Comparison of ENCODE assay signal across 8 cellular contexts in genomic region chr15:99251436-99251821, GRCh38. TPM values are rescaled to one million over a fixed set of nuclear protein-coding genes. Genes with fewer than 3 reads are reported as not detected.
DNase-seq lines count a peak whose midpoint lies in the region; ATAC-seq, FAIRE-seq and TF ChIP-seq lines count a peak whose summit lies in the region.

TSS of gene LRRC28 (plus strand) at chr15:99251481. CDS start at chr15:99255958, 4,477 bp downstream.

- H3K9me3 ChIP-seq in HUES64 (ENCODE audit: insufficient read depth, low read depth, low read length) (no peaks in the 10 kb centered on the region), subcutaneous abdominal adipose tissue (ENCODE audit: control insufficient read depth in 5 of 5, low read length in 5 of 5) (no peaks in the 10 kb centered on the region)

- peak within 1 kb of the TSS; percentile 81 for H3K27ac ChIP-seq in HUES64 (ENCODE audit: low read depth, low read length)
- H3K27ac ChIP-seq in subcutaneous abdominal adipose tissue (ENCODE audit: low read depth, low read length), result peak within 1 kb of the TSS; percentile 93

- H3K4me3 ChIP-seq in HUES64 (ENCODE audit: low read length), result peak within 1 kb of the TSS; percentile 95
- peak within 1 kb of the TSS; percentile 86 to 96 (median 88) for H3K4me3 ChIP-seq in subcutaneous abdominal adipose tissue (ENCODE audit: low read depth in 1 of 5, low read length in 5 of 5)

- H3K4me1 ChIP-seq in HUES64 (ENCODE audit: insufficient read depth, low read length), result peaks cover 8% of the 10 kb centered on the region; the same call in 1 of the 2 replicates
- peaks cover 8 to 35% (median 32%) of the 10 kb centered on the region in 5 donors for H3K4me1 ChIP-seq in subcutaneous abdominal adipose tissue (ENCODE audit: control insufficient read depth in 5 of 5, insufficient read depth in 5 of 5, low read length in 5 of 5)

- peaks cover 40% of the 10 kb centered on the region for H3K4me1 Mint-ChIP-seq in brain

- H3K4me3 Mint-ChIP-seq in brain, result no peak within 1 kb of the TSS

- no peaks in the 10 kb centered on the region for H3K36me3 ChIP-seq in HUES64 (ENCODE audit: insufficient read depth, low read length)
- H3K36me3 ChIP-seq in subcutaneous abdominal adipose tissue (ENCODE audit: control insufficient read depth in 5 of 5, insufficient read depth in 5 of 5, low read length in 5 of 5), result peaks cover 0 to 6% (median 3%) of the 10 kb centered on the region in 5 donors

- under 1% methylated on average over 41 of the region's 41 CpGs for WGBS in HUES64

- peak within 1 kb of the TSS in 4 of 5 experiments; percentile 78 to 98 (median 96) for H3K27ac Mint-ChIP-seq in brain

- peaks cover 9% of the 10 kb centered on the region for H3K36me3 Mint-ChIP-seq in brain

- peaks cover 5% of the 10 kb centered on the region for H3K27me3 Mint-ChIP-seq in brain

- DNase-seq in GM18507 (ENCODE audit: extremely low spot score, insufficient read length, low read depth) (no peak), kidney glomerular epithelial cell (lab: John Stamatoyannopoulos, UW) (peak; percentile 62), GM20000 (ENCODE audit: low spot score) (no peak)

- ATAC-seq in GM18498 (IDR thresholded peaks at IDR 0.05; ENCODE audit: unreplicated experiment), result no peak
- ATAC-seq in HG03342 (IDR thresholded peaks at IDR 0.05; ENCODE audit: unreplicated experiment), result no peak

- peaks cover 10% of the 10 kb centered on the region; the same call in 1 of the 2 replicates for H3K27me3 ChIP-seq in HUES64 (ENCODE audit: insufficient read depth, low read length)
- H3K27me3 ChIP-seq in subcutaneous abdominal adipose tissue (ENCODE audit: control insufficient read depth in 5 of 5, insufficient read depth in 4 of 5, low read length in 5 of 5), result no peaks in the 10 kb centered on the region

- H3K9ac ChIP-seq in HUES64 (ENCODE audit: low read depth, low read length) (peak within 1 kb of the TSS; percentile 85), subcutaneous abdominal adipose tissue (ENCODE audit: low read length in 5 of 5) (peak within 1 kb of the TSS; percentile 16 to 96 (median 92))

- TF ChIP-seq CTCF in brain (conservative IDR thresholded peaks at IDR 0.05), result no peak
- TF ChIP-seq CTCF in GM20000 (IDR thresholded peaks at IDR 0.05; ENCODE audit: extremely low read depth, missing control alignments), result no peak

- peak; percentile 60 for FAIRE-seq in GM18507 (lab: Jason Lieb, UNC)

- no peaks in the 10 kb centered on the region for H3K9me3 Mint-ChIP-seq in brain

RNA-seq across cellular contexts. Expression of gene LRRC28, which starts in this region (rescaled TPM):
- polyA plus RNA-seq in HUES64 (2013, experiment 1 of 2), result 15.1 TPM
- polyA plus RNA-seq in HUES64 (2013, experiment 2 of 2), result 23.2 TPM
- polyA plus RNA-seq in brain (ENCODE audit: insufficient read depth, low read depth, low replicate concordance), result 16.0 TPM
